Comparison of ENCODE assay signal across 21 cellular contexts in the genomic region with DNA sequence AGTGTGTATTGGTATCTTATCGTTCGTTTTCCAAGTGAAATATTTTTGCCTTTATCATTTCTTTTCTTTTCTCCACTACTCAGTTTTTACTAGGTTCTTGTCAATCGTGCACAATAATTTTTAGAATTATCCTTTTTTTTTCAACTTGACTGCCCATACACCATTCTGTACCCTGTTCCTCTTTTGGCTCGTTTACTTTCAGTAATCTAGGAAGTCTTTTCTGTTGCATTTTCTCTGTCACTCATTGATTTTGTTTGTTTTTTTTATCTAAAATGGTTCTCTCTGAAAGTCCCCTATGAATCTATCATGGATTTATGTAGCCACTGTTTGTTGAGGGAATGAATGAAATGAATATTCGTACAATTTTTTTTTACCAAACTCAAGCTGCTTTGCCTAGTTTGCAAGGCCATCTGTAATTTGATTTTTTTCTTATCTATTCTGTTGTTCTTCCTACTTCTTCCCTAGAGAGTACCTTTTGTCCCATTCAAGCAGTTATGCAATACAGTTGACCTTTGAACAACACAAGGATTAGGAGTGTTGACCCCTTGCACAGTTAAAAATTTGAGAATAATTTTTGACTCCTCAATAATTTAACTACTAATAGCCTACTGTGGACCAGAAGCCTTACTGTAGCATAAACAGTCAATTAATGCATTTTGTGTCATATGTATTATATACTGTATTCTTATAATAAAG.
"Had no signal": no experiment of that assay in that cellular context is flagged by ENCODE, and none has a peak within 500 bp of the region (broad histone marks: within the 10 kb centered on the region; RNA-seq: fewer than 3 reads in every experiment).

No MANE protein-coding gene starts in this region.

- H3K27ac ChIP-seq: body of pancreas, foreskin keratinocyte, left lung, suprapubic skin, transverse colon, uterus had no signal

- H3K27ac Mint-ChIP-seq: activated B cell treated with CpG ODN at 0.5 μM for 24 hours; activated CD4-positive, alpha-beta memory T cell treated with anti-CD3 and anti-CD28 coated beads, Interleukin-2, amount 10 ng/mL, durations not matched to agents 7 days and 5 days; activated naive CD4-positive, alpha-beta T cell treated with anti-CD3 and anti-CD28 coated beads for 36 hours; activated T-cell treated with anti-CD3 and anti-CD28 coated beads, Interleukin-2, amount 50 U/mL, for 24 hours; effector memory CD8-positive, alpha-beta T cell; nephron progenitor cell; stimulated activated naive CD8-positive, alpha-beta T cell treated with anti-CD3 and anti-CD28 coated beads, Interleukin-15, Interleukin-2, amounts not matched to agents 100 ng/mL and 50 ng/mL, for 24 hours had no signal

- H3K9me3 ChIP-seq: body of pancreas, left lung, suprapubic skin, transverse colon, uterus had no signal

- H3K36me3 ChIP-seq: left lung, suprapubic skin, transverse colon, uterus had no signal

- H3K4me3 ChIP-seq: body of pancreas, left lung, suprapubic skin, transverse colon, uterus had no signal

- ATAC-seq: body of pancreas; effector memory CD8-positive, alpha-beta T cell; foreskin keratinocyte; left lung had no signal

- H3K4me1 Mint-ChIP-seq: activated CD4-positive, alpha-beta memory T cell treated with anti-CD3 and anti-CD28 coated beads, Interleukin-2, amount 10 ng/mL, durations not matched to agents 7 days and 5 days had no signal

- DNase-seq: activated B cell treated with CpG ODN at 0.5 μM for 24 hours; activated CD4-positive, alpha-beta memory T cell treated with anti-CD3 and anti-CD28 coated beads, Interleukin-2, amount 10 ng/mL, durations not matched to agents 7 days and 5 days; activated CD4-positive, alpha-beta T cell treated with anti-CD3 and anti-CD28 coated beads for 4 hours; activated naive CD4-positive, alpha-beta T cell treated with anti-CD3 and anti-CD28 coated beads for 36 hours; activated T-cell treated with anti-CD3 and anti-CD28 coated beads, Interleukin-2, amount 50 U/mL, for 24 hours; body of pancreas; dermis blood vessel endothelial cell; effector memory CD8-positive, alpha-beta T cell; foreskin keratinocyte; hypothalamus; kidney; left lung; mammary epithelial cell; midbrain; nephron progenitor cell; nucleus accumbens; posterior cingulate gyrus; transverse colon; uterus had no signal

- H3K27me3 Mint-ChIP-seq: activated B cell treated with CpG ODN at 0.5 μM for 24 hours; activated CD4-positive, alpha-beta memory T cell treated with anti-CD3 and anti-CD28 coated beads, Interleukin-2, amount 10 ng/mL, durations not matched to agents 7 days and 5 days; activated T-cell treated with anti-CD3 and anti-CD28 coated beads, Interleukin-2, amount 50 U/mL, for 24 hours; effector memory CD8-positive, alpha-beta T cell; stimulated activated naive CD8-positive, alpha-beta T cell treated with anti-CD3 and anti-CD28 coated beads, Interleukin-15, Interleukin-2, amounts not matched to agents 100 ng/mL and 50 ng/mL, for 24 hours had no signal

- H3K4me3 Mint-ChIP-seq: activated B cell treated with CpG ODN at 0.5 μM for 24 hours; activated CD4-positive, alpha-beta memory T cell treated with anti-CD3 and anti-CD28 coated beads, Interleukin-2, amount 10 ng/mL, durations not matched to agents 7 days and 5 days; activated naive CD4-positive, alpha-beta T cell treated with anti-CD3 and anti-CD28 coated beads for 36 hours; activated T-cell treated with anti-CD3 and anti-CD28 coated beads, Interleukin-2, amount 50 U/mL, for 24 hours; effector memory CD8-positive, alpha-beta T cell; nephron progenitor cell; stimulated activated naive CD8-positive, alpha-beta T cell treated with anti-CD3 and anti-CD28 coated beads, Interleukin-15, Interleukin-2, amounts not matched to agents 100 ng/mL and 50 ng/mL, for 24 hours had no signal

- H3K27me3 ChIP-seq: body of pancreas, foreskin keratinocyte, left lung, suprapubic skin, transverse colon, uterus had no signal

- H3K9me3 Mint-ChIP-seq: effector memory CD8-positive, alpha-beta T cell had no signal

- H3K4me1 ChIP-seq: body of pancreas, foreskin keratinocyte, left lung, suprapubic skin, uterus had no signal
